Comparison of ENCODE assay signal across 1 cellular context in genomic region chr16:53766304-53767016, GRCh38.
TF ChIP-seq lines count a peak whose summit lies in the region.

No MANE protein-coding gene starts in this region.

TF ChIP-seq in HepG2, 621 proteins besides CTCF, POLR2A, EP300 and RAD21 (continued from another document and continues in another):
- TF ChIP-seq, protein P1, sequence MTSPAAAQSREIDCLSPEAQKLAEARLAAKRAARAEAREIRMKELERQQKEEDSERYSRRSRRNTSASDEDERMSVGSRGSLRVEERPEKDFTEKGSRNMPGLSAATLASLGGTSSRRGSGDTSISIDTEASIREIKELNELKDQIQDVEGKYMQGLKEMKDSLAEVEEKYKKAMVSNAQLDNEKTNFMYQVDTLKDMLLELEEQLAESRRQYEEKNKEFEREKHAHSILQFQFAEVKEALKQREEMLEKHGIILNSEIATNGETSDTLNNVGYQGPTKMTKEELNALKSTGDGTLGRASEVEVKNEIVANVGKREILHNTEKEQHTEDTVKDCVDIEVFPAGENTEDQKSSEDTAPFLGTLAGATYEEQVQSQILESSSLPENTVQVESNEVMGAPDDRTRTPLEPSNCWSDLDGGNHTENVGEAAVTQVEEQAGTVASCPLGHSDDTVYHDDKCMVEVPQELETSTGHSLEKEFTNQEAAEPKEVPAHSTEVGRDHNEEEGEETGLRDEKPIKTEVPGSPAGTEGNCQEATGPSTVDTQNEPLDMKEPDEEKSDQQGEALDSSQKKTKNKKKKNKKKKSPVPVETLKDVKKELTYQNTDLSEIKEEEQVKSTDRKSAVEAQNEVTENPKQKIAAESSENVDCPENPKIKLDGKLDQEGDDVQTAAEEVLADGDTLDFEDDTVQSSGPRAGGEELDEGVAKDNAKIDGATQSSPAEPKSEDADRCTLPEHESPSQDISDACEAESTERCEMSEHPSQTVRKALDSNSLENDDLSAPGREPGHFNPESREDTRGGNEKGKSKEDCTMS (CRISPR knock-in tag; conservative IDR thresholded peaks at IDR 0.05) = no peak
- TF ChIP-seq MIER2 (CRISPR knock-in tag; IDR thresholded peaks at IDR 0.05) (no peak), NCOA2 (CRISPR knock-in tag; IDR thresholded peaks at IDR 0.05) (peak; percentile 91), THAP11 (CRISPR knock-in tag; IDR thresholded peaks at IDR 0.05) (no peak; the same call in 1 of the 2 replicates), EHMT2 (IDR thresholded peaks at IDR 0.05; ENCODE audit: borderline replicate concordance, low read depth, low read length) (peak; percentile 33; the same call in 1 of the 2 replicates), HIVEP1 (CRISPR knock-in tag; IDR thresholded peaks at IDR 0.05) (no peak), KAT2B (IDR thresholded peaks at IDR 0.05; ENCODE audit: borderline replicate concordance, low read depth, low read length) (0 out of 2 replicates have a peak, but pooled peaks have one; percentile 39), TBX2 (CRISPR knock-in tag; IDR thresholded peaks at IDR 0.05; ENCODE audit: borderline replicate concordance) (peak; percentile 76; the same call in 1 of the 2 replicates), TSC22D2 (CRISPR knock-in tag; IDR thresholded peaks at IDR 0.05; ENCODE audit: borderline replicate concordance) (no peak), MLX (CRISPR knock-in tag; IDR thresholded peaks at IDR 0.05) (peak; percentile 79), ZFP91 (CRISPR knock-in tag; IDR thresholded peaks at IDR 0.05; ENCODE audit: borderline replicate concordance) (peak; percentile 49), ARHGAP35 (CRISPR knock-in tag; IDR thresholded peaks at IDR 0.05; ENCODE audit: borderline replicate concordance) (no peak), MAF1 (CRISPR knock-in tag; IDR thresholded peaks at IDR 0.05; ENCODE audit: borderline replicate concordance) (no peak), DNMT1 (CRISPR knock-in tag; IDR thresholded peaks at IDR 0.05) (no peak), ZNF562 (CRISPR knock-in tag; IDR thresholded peaks at IDR 0.05; ENCODE audit: borderline replicate concordance) (no peak), REXO4 (CRISPR knock-in tag; IDR thresholded peaks at IDR 0.05; ENCODE audit: borderline replicate concordance) (no peak), ZNF7 (CRISPR knock-in tag; IDR thresholded peaks at IDR 0.05) (no peak), ZNF83 (CRISPR knock-in tag; IDR thresholded peaks at IDR 0.05; ENCODE audit: borderline replicate concordance) (no peak), CCDC6 (CRISPR knock-in tag; IDR thresholded peaks at IDR 0.05) (no peak), CEBPB (IDR thresholded peaks at IDR 0.05; ENCODE audit: borderline replicate concordance, low read depth, low read length) (no peak), SETDB1 (CRISPR knock-in tag; IDR thresholded peaks at IDR 0.05; ENCODE audit: borderline replicate concordance) (no peak), ZNF513 (CRISPR knock-in tag; conservative IDR thresholded peaks at IDR 0.05) (no peak), KDM3A (CRISPR knock-in tag; IDR thresholded peaks at IDR 0.05; ENCODE audit: low read depth) (no peak), ESRRA (CRISPR knock-in tag; IDR thresholded peaks at IDR 0.05; ENCODE audit: low read depth) (0 out of 2 replicates have a peak, but pooled peaks have one; percentile 24), ZNF788 (CRISPR knock-in tag; IDR thresholded peaks at IDR 0.05; ENCODE audit: borderline replicate concordance) (no peak), BHLHE40 (IDR thresholded peaks at IDR 0.05; ENCODE audit: low read length) (peak; percentile 85), POGZ (CRISPR knock-in tag; IDR thresholded peaks at IDR 0.05) (peak; percentile 91), SAP130 (CRISPR knock-in tag; IDR thresholded peaks at IDR 0.05; ENCODE audit: low read depth) (peak; percentile 47), ZNF430 (CRISPR knock-in tag; IDR thresholded peaks at IDR 0.05) (0 out of 2 replicates have a peak, but pooled peaks have one; percentile 39), AHR (CRISPR knock-in tag; IDR thresholded peaks at IDR 0.05) (peak; percentile 36; the same call in 1 of the 2 replicates)
- TF ChIP-seq, protein P2, sequence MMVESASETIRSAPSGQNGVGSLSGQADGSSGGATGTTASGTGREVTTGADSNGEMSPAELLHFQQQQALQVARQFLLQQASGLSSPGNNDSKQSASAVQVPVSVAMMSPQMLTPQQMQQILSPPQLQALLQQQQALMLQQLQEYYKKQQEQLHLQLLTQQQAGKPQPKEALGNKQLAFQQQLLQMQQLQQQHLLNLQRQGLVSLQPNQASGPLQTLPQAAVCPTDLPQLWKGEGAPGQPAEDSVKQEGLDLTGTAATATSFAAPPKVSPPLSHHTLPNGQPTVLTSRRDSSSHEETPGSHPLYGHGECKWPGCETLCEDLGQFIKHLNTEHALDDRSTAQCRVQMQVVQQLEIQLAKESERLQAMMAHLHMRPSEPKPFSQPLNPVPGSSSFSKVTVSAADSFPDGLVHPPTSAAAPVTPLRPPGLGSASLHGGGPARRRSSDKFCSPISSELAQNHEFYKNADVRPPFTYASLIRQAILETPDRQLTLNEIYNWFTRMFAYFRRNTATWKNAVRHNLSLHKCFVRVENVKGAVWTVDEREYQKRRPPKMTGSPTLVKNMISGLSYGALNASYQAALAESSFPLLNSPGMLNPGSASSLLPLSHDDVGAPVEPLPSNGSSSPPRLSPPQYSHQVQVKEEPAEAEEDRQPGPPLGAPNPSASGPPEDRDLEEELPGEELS (CRISPR knock-in tag; IDR thresholded peaks at IDR 0.05) = peak; percentile 67
- TF ChIP-seq, protein P3, sequence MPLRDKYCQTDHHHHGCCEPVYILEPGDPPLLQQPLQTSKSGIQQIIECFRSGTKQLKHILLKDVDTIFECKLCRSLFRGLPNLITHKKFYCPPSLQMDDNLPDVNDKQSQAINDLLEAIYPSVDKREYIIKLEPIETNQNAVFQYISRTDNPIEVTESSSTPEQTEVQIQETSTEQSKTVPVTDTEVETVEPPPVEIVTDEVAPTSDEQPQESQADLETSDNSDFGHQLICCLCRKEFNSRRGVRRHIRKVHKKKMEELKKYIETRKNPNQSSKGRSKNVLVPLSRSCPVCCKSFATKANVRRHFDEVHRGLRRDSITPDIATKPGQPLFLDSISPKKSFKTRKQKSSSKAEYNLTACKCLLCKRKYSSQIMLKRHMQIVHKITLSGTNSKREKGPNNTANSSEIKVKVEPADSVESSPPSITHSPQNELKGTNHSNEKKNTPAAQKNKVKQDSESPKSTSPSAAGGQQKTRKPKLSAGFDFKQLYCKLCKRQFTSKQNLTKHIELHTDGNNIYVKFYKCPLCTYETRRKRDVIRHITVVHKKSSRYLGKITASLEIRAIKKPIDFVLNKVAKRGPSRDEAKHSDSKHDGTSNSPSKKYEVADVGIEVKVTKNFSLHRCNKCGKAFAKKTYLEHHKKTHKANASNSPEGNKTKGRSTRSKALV (CRISPR knock-in tag; IDR thresholded peaks at IDR 0.05) = no peak
- TF ChIP-seq, protein P4, sequence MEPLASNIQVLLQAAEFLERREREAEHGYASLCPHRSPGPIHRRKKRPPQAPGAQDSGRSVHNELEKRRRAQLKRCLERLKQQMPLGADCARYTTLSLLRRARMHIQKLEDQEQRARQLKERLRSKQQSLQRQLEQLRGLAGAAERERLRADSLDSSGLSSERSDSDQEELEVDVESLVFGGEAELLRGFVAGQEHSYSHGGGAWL (CRISPR knock-in tag; IDR thresholded peaks at IDR 0.05) = no peak
- TF ChIP-seq, protein P5, sequence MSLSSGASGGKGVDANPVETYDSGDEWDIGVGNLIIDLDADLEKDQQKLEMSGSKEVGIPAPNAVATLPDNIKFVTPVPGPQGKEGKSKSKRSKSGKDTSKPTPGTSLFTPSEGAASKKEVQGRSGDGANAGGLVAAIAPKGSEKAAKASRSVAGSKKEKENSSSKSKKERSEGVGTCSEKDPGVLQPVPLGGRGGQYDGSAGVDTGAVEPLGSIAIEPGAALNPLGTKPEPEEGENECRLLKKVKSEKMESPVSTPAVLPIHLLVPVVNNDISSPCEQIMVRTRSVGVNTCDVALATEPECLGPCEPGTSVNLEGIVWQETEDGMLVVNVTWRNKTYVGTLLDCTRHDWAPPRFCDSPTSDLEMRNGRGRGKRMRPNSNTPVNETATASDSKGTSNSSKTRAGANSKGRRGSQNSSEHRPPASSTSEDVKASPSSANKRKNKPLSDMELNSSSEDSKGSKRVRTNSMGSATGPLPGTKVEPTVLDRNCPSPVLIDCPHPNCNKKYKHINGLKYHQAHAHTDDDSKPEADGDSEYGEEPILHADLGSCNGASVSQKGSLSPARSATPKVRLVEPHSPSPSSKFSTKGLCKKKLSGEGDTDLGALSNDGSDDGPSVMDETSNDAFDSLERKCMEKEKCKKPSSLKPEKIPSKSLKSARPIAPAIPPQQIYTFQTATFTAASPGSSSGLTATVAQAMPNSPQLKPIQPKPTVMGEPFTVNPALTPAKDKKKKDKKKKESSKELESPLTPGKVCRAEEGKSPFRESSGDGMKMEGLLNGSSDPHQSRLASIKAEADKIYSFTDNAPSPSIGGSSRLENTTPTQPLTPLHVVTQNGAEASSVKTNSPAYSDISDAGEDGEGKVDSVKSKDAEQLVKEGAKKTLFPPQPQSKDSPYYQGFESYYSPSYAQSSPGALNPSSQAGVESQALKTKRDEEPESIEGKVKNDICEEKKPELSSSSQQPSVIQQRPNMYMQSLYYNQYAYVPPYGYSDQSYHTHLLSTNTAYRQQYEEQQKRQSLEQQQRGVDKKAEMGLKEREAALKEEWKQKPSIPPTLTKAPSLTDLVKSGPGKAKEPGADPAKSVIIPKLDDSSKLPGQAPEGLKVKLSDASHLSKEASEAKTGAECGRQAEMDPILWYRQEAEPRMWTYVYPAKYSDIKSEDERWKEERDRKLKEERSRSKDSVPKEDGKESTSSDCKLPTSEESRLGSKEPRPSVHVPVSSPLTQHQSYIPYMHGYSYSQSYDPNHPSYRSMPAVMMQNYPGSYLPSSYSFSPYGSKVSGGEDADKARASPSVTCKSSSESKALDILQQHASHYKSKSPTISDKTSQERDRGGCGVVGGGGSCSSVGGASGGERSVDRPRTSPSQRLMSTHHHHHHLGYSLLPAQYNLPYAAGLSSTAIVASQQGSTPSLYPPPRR (CRISPR knock-in tag; IDR thresholded peaks at IDR 0.05; ENCODE audit: borderline replicate concordance) = no peak
- TF ChIP-seq, protein P6, sequence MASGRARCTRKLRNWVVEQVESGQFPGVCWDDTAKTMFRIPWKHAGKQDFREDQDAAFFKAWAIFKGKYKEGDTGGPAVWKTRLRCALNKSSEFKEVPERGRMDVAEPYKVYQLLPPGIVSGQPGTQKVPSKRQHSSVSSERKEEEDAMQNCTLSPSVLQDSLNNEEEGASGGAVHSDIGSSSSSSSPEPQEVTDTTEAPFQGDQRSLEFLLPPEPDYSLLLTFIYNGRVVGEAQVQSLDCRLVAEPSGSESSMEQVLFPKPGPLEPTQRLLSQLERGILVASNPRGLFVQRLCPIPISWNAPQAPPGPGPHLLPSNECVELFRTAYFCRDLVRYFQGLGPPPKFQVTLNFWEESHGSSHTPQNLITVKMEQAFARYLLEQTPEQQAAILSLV (CRISPR knock-in tag; IDR thresholded peaks at IDR 0.05; ENCODE audit: borderline replicate concordance) = no peak
- TF ChIP-seq, protein P7, sequence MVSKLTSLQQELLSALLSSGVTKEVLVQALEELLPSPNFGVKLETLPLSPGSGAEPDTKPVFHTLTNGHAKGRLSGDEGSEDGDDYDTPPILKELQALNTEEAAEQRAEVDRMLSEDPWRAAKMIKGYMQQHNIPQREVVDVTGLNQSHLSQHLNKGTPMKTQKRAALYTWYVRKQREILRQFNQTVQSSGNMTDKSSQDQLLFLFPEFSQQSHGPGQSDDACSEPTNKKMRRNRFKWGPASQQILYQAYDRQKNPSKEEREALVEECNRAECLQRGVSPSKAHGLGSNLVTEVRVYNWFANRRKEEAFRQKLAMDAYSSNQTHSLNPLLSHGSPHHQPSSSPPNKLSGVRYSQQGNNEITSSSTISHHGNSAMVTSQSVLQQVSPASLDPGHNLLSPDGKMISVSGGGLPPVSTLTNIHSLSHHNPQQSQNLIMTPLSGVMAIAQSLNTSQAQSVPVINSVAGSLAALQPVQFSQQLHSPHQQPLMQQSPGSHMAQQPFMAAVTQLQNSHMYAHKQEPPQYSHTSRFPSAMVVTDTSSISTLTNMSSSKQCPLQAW (CRISPR knock-in tag; IDR thresholded peaks at IDR 0.05) = peak; percentile 60; the same call in 1 of the 2 replicates
- TF ChIP-seq, protein P8, sequence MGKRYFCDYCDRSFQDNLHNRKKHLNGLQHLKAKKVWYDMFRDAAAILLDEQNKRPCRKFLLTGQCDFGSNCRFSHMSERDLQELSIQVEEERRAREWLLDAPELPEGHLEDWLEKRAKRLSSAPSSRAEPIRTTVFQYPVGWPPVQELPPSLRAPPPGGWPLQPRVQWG (CRISPR knock-in tag; IDR thresholded peaks at IDR 0.05; ENCODE audit: borderline replicate concordance, low read depth) = no peak
- TF ChIP-seq, protein P9, sequence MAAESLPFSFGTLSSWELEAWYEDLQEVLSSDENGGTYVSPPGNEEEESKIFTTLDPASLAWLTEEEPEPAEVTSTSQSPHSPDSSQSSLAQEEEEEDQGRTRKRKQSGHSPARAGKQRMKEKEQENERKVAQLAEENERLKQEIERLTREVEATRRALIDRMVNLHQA (CRISPR knock-in tag; IDR thresholded peaks at IDR 0.05) = no peak
